In genomic region chr15:68218847-68219798, GRCh38 we compare ENCODE assay signal across 25 cellular contexts. TPM values are rescaled to one million over a fixed set of nuclear protein-coding genes. Genes with fewer than 3 reads are reported as not detected.
A peak's percentile ranks its signal among the peaks of the same experiment; 100 is the strongest.
DNase-seq lines count a peak whose midpoint lies in the region; ATAC-seq and TF ChIP-seq lines count a peak whose summit lies in the region.
"Had no signal": no experiment of that assay in that cellular context is flagged by ENCODE, and none has a peak within 500 bp of the region (broad histone marks: within the 10 kb centered on the region; RNA-seq: fewer than 3 reads in every experiment).

No MANE protein-coding gene starts in this region.

- no peaks in the 10 kb centered on the region for H3K36me3 ChIP-seq in colonic mucosa
- H3K36me3 ChIP-seq: adrenal gland, brain microvascular endothelial cell, prostate gland had no signal

- H3K9ac ChIP-seq in colonic mucosa (ENCODE audit: low read depth in 2 of 2, low read length in 2 of 2) = no peak overlapping the region

- H3K36me3 Mint-ChIP-seq in activated CD4-positive, alpha-beta T cell treated with anti-CD3 and anti-CD28 coated beads, Interleukin-2, amount 10 ng/mL, durations not matched to agents 7 days and 5 days (ENCODE audit: low read depth) = peaks cover 25% of the 10 kb centered on the region
- peaks cover 26% of the 10 kb centered on the region for H3K36me3 Mint-ChIP-seq in activated CD4-positive, alpha-beta T cell treated with anti-CD3 and anti-CD28 coated beads, Interleukin-2, amount 10 ng/mL, durations not matched to agents 24 days and 14 days (ENCODE audit: low read depth)
- H3K36me3 Mint-ChIP-seq in natural killer cell treated with Interleukin-12 subunit alpha and Interleukin-12 subunit beta and Interleukin-15 and Interleukin-18, amount 100 ng/mL, for 72 hours = peaks cover 5% of the 10 kb centered on the region

- TF ChIP-seq CTCF in colonic mucosa (IDR thresholded peaks at IDR 0.05) = no peak

- peak overlapping the region; percentile 25 for H3K27ac Mint-ChIP-seq in activated CD4-positive, alpha-beta T cell treated with anti-CD3 and anti-CD28 coated beads, Interleukin-2, amount 10 ng/mL, durations not matched to agents 7 days and 5 days
- no peak overlapping the region for H3K27ac Mint-ChIP-seq in activated CD4-positive, alpha-beta T cell treated with anti-CD3 and anti-CD28 coated beads, Interleukin-2, amount 10 ng/mL, durations not matched to agents 24 days and 14 days
- H3K27ac Mint-ChIP-seq in natural killer cell treated with Interleukin-12 subunit alpha and Interleukin-12 subunit beta and Interleukin-15 and Interleukin-18, amount 100 ng/mL, for 72 hours = no peak overlapping the region
- H3K27ac Mint-ChIP-seq: activated CD4-positive, alpha-beta memory T cell treated with anti-CD3 and anti-CD28 coated beads, Interleukin-2, amount 10 ng/mL, durations not matched to agents 7 days and 5 days had no signal

- no peak for TF ChIP-seq RAD21 in Ishikawa (IDR thresholded peaks at IDR 0.05; ENCODE audit: low read depth)

- ATAC-seq in sciatic nerve = no peak
- no peak for ATAC-seq in natural killer cell treated with Interleukin-12 subunit alpha and Interleukin-12 subunit beta and Interleukin-15 and Interleukin-18, amount 100 ng/mL, for 72 hours

- no peak for TF ChIP-seq EP300 in Ishikawa (IDR thresholded peaks at IDR 0.05; ENCODE audit: borderline replicate concordance)

- no peaks in the 10 kb centered on the region for H3K9me3 ChIP-seq in colonic mucosa
- H3K9me3 ChIP-seq: adrenal gland, BE2C, prostate gland had no signal

- H3K4me1 Mint-ChIP-seq in activated CD4-positive, alpha-beta T cell treated with anti-CD3 and anti-CD28 coated beads, Interleukin-2, amount 10 ng/mL, durations not matched to agents 7 days and 5 days = peaks cover 8% of the 10 kb centered on the region
- H3K4me1 Mint-ChIP-seq in activated CD4-positive, alpha-beta T cell treated with anti-CD3 and anti-CD28 coated beads, Interleukin-2, amount 10 ng/mL, durations not matched to agents 24 days and 14 days = peaks cover 7% of the 10 kb centered on the region
- H3K4me1 Mint-ChIP-seq in natural killer cell treated with Interleukin-12 subunit alpha and Interleukin-12 subunit beta and Interleukin-15 and Interleukin-18, amount 100 ng/mL, for 72 hours (ENCODE audit: low read depth in 2 of 2) = peaks cover 0 to 6% of the 10 kb centered on the region in 2 donors

- DNase-seq in activated CD4-positive, alpha-beta T cell treated with anti-CD3 and anti-CD28 coated beads, Interleukin-2, amount 10 ng/mL, durations not matched to agents 7 days and 5 days = no peak
- DNase-seq in activated CD4-positive, alpha-beta T cell treated with anti-CD3 and anti-CD28 coated beads, Interleukin-2, amount 10 ng/mL, durations not matched to agents 24 days and 14 days = no peak
- DNase-seq in colonic mucosa (peak; percentile 12), sciatic nerve (ENCODE audit: low spot score) (peak; percentile 27), NCI-H446 treated with DMSO at 0.1 percent for 48 hours (lab: John Stamatoyannopoulos, UW) (no peak), T-helper 9 cell (no peak)
- no peak for DNase-seq in natural killer cell treated with Interleukin-12 subunit alpha and Interleukin-12 subunit beta and Interleukin-15 and Interleukin-18, amount 100 ng/mL, for 72 hours (ENCODE audit: low spot score)
- DNase-seq: activated CD4-positive, alpha-beta memory T cell treated with anti-CD3 and anti-CD28 coated beads, Interleukin-2, amount 10 ng/mL, durations not matched to agents 7 days and 5 days; activated naive CD4-positive, alpha-beta T cell treated with Interleukin-2 at 50 U/mL for 16 hours; activated T-cell treated with anti-CD3 and anti-CD28 coated beads, Interleukin-2, amount 50 U/mL, for 1 hour; BE2C; brain microvascular endothelial cell; DMS79; GF-D8; GOT3; NCI-H1694 treated with DMSO at 0.1 percent for 48 hours; NCI-H2171 treated with DMSO at 0.1 percent for 48 hours; NCI-H526; T1000 had no signal

- no peak overlapping the region for H3K4me3 ChIP-seq in colonic mucosa
- H3K4me3 ChIP-seq: adrenal gland, coronary artery, prostate gland, skin epidermis had no signal

- no peak overlapping the region for H3K4me3 Mint-ChIP-seq in activated CD4-positive, alpha-beta T cell treated with anti-CD3 and anti-CD28 coated beads, Interleukin-2, amount 10 ng/mL, durations not matched to agents 7 days and 5 days
- H3K4me3 Mint-ChIP-seq in activated CD4-positive, alpha-beta T cell treated with anti-CD3 and anti-CD28 coated beads, Interleukin-2, amount 10 ng/mL, durations not matched to agents 24 days and 14 days = no peak overlapping the region
- H3K4me3 Mint-ChIP-seq in natural killer cell treated with Interleukin-12 subunit alpha and Interleukin-12 subunit beta and Interleukin-15 and Interleukin-18, amount 100 ng/mL, for 72 hours = no peak overlapping the region
- H3K4me3 Mint-ChIP-seq: activated CD4-positive, alpha-beta memory T cell treated with anti-CD3 and anti-CD28 coated beads, Interleukin-2, amount 10 ng/mL, durations not matched to agents 7 days and 5 days; neural crest cell had no signal

- no peaks in the 10 kb centered on the region for H3K4me1 ChIP-seq in colonic mucosa
- H3K4me1 ChIP-seq: adrenal gland, BE2C, prostate gland had no signal

- H3K9me3 Mint-ChIP-seq in activated CD4-positive, alpha-beta T cell treated with anti-CD3 and anti-CD28 coated beads, Interleukin-2, amount 10 ng/mL, durations not matched to agents 7 days and 5 days = no peaks in the 10 kb centered on the region
- H3K9me3 Mint-ChIP-seq in activated CD4-positive, alpha-beta T cell treated with anti-CD3 and anti-CD28 coated beads, Interleukin-2, amount 10 ng/mL, durations not matched to agents 24 days and 14 days = no peaks in the 10 kb centered on the region
- H3K9me3 Mint-ChIP-seq in natural killer cell treated with Interleukin-12 subunit alpha and Interleukin-12 subunit beta and Interleukin-15 and Interleukin-18, amount 100 ng/mL, for 72 hours = no peaks in the 10 kb centered on the region
- H3K9me3 Mint-ChIP-seq: activated CD4-positive, alpha-beta memory T cell treated with anti-CD3 and anti-CD28 coated beads, Interleukin-2, amount 10 ng/mL, durations not matched to agents 7 days and 5 days; neural crest cell had no signal

- no peaks in the 10 kb centered on the region for H3K27me3 Mint-ChIP-seq in activated CD4-positive, alpha-beta T cell treated with anti-CD3 and anti-CD28 coated beads, Interleukin-2, amount 10 ng/mL, durations not matched to agents 7 days and 5 days
- H3K27me3 Mint-ChIP-seq in activated CD4-positive, alpha-beta T cell treated with anti-CD3 and anti-CD28 coated beads, Interleukin-2, amount 10 ng/mL, durations not matched to agents 24 days and 14 days = no peaks in the 10 kb centered on the region
- H3K27me3 Mint-ChIP-seq in natural killer cell treated with Interleukin-12 subunit alpha and Interleukin-12 subunit beta and Interleukin-15 and Interleukin-18, amount 100 ng/mL, for 72 hours = no peaks in the 10 kb centered on the region
- H3K27me3 Mint-ChIP-seq: activated CD4-positive, alpha-beta memory T cell treated with anti-CD3 and anti-CD28 coated beads, Interleukin-2, amount 10 ng/mL, durations not matched to agents 7 days and 5 days had no signal

- CTCF ChIA-PET in activated CD4-positive, alpha-beta T cell treated with anti-CD3 and anti-CD28 coated beads, Interleukin-2, amount 10 ng/mL, durations not matched to agents 7 days and 5 days (lab: Charles Lee) = interaction anchor here (1.6 kb wide), 1 partner anchor 8 kb away, joined by 5 read pairs; no protein-coding TSS in a partner anchor

- H3K27ac ChIP-seq in colonic mucosa = no peak overlapping the region
- H3K27ac ChIP-seq: adrenal gland, brain microvascular endothelial cell, coronary artery, prostate gland, skin epidermis had no signal

- H3K27me3 ChIP-seq in colonic mucosa = no peaks in the 10 kb centered on the region
- H3K27me3 ChIP-seq: adrenal gland, BE2C, brain microvascular endothelial cell had no signal

- intact Hi-C loops in activated CD4-positive, alpha-beta T cell treated with anti-CD3 and anti-CD28 coated beads, Interleukin-2, amount 10 ng/mL, durations not matched to agents 24 days and 14 days (cut with micrococcal nuclease) = no loop called here
- intact Hi-C loops in colonic mucosa (cut with DNase I) = no loop called here
- intact Hi-C loops in sciatic nerve (cut with DNase I) = no loop called here

- POLR2A ChIA-PET in activated CD4-positive, alpha-beta T cell treated with anti-CD3 and anti-CD28 coated beads, Interleukin-2, amount 10 ng/mL, durations not matched to agents 7 days and 5 days (lab: Charles Lee) = no interaction called here

TF ChIP-seq in Ishikawa, 13 proteins besides CTCF, POLR2A, EP300 and RAD21 (continues in another document):
- no peak for TF ChIP-seq TEAD4 (IDR thresholded peaks at IDR 0.05)

RNA-seq across cellular contexts. Expression of gene CLN6, which starts 10.4 kb away (rescaled TPM):
- total RNA-seq in activated CD4-positive, alpha-beta T cell treated with anti-CD3 and anti-CD28 coated beads, Interleukin-2, amount 10 ng/mL, durations not matched to agents 7 days and 5 days = 10 to 100 TPM; 57.6 to 61.9 TPM
- total RNA-seq in activated CD4-positive, alpha-beta T cell treated with anti-CD3 and anti-CD28 coated beads, Interleukin-2, amount 10 ng/mL, durations not matched to agents 24 days and 14 days = 99.0 and 102 TPM in 2 replicates
- total RNA-seq in colonic mucosa (10 to 100 TPM; 18.9 to 55.8 TPM), sciatic nerve (15.0 TPM)
- total RNA-seq in natural killer cell treated with Interleukin-12 subunit alpha and Interleukin-12 subunit beta and Interleukin-15 and Interleukin-18, amount 100 ng/mL, for 72 hours = 100 to 1,000 TPM in 1 of 2 donors, 10 to 100 TPM in 1; 41.5 to 129 TPM

RNA-seq across cellular contexts. Expression of gene CALML4, which starts 14.0 kb away (rescaled TPM):
- total RNA-seq in activated CD4-positive, alpha-beta T cell treated with anti-CD3 and anti-CD28 coated beads, Interleukin-2, amount 10 ng/mL, durations not matched to agents 7 days and 5 days = 10 to 100 TPM; 11.2 to 13.5 TPM
- 14.6 and 16.5 TPM in 2 replicates for total RNA-seq in activated CD4-positive, alpha-beta T cell treated with anti-CD3 and anti-CD28 coated beads, Interleukin-2, amount 10 ng/mL, durations not matched to agents 24 days and 14 days
- total RNA-seq in colonic mucosa (100 to 1,000 TPM; 111 to 126 TPM), sciatic nerve (12.8 TPM)
- 10 to 100 TPM in 1 of 2 donors, 1 to 10 TPM in 1; 5.1 to 18.7 TPM for total RNA-seq in natural killer cell treated with Interleukin-12 subunit alpha and Interleukin-12 subunit beta and Interleukin-15 and Interleukin-18, amount 100 ng/mL, for 72 hours

RNA-seq across cellular contexts. Expression of gene FEM1B, which starts 58.4 kb away (rescaled TPM):
- total RNA-seq in activated CD4-positive, alpha-beta T cell treated with anti-CD3 and anti-CD28 coated beads, Interleukin-2, amount 10 ng/mL, durations not matched to agents 7 days and 5 days = 10 to 100 TPM; 51.7 to 66.3 TPM
- 46.2 and 51.6 TPM in 2 replicates for total RNA-seq in activated CD4-positive, alpha-beta T cell treated with anti-CD3 and anti-CD28 coated beads, Interleukin-2, amount 10 ng/mL, durations not matched to agents 24 days and 14 days
- total RNA-seq in colonic mucosa (10 to 100 TPM; 34.4 to 52.4 TPM), sciatic nerve (58.0 TPM)
- 10 to 100 TPM; 47.9 to 49.7 TPM for total RNA-seq in natural killer cell treated with Interleukin-12 subunit alpha and Interleukin-12 subunit beta and Interleukin-15 and Interleukin-18, amount 100 ng/mL, for 72 hours

Comparison
In these comparisons a context has a peak if more than half of its experiments do, and no peak if none do; other contexts are left out.
1. DNase-seq: peak in colonic mucosa (single experiment) and sciatic nerve (single experiment); none in activated CD4-positive, alpha-beta T cell treated with anti-CD3 and anti-CD28 coated beads, Interleukin-2, amount 10 ng/mL, durations not matched to agents 7 days and 5 days (single experiment), activated CD4-positive, alpha-beta T cell treated with anti-CD3 and anti-CD28 coated beads, Interleukin-2, amount 10 ng/mL, durations not matched to agents 24 days and 14 days (single experiment), NCI-H446 treated with DMSO at 0.1 percent for 48 hours (single experiment), natural killer cell treated with Interleukin-12 subunit alpha and Interleukin-12 subunit beta and Interleukin-15 and Interleukin-18, amount 100 ng/mL, for 72 hours (single experiment) and T-helper 9 cell (single experiment).